In the genomic region with DNA sequence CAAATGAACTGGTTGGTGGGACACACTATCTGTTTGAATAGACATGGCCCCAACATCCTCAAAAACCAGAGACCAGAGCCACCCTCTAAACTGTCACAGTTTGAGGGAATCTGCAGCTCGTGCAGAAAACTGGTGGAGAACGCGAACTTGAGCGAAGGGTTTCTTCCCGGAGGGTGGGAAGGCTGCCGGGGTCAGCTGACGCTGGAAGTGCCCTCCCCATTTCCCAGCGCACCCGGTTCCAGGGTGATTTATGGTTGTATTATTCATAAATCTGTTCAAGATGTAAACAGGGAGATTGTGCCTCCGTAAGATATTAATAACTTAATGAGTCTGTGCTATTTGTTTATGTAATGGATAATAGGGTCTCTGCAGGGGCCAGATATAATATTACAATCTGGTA, we compare ENCODE assay signal across 23 cellular contexts.
"Had no signal": no experiment of that assay in that cellular context is flagged by ENCODE, and none has a peak within 500 bp of the region (broad histone marks: within the 10 kb centered on the region; RNA-seq: fewer than 3 reads in every experiment).

No MANE protein-coding gene starts in this region.

- H3K4me3 ChIP-seq: ovary, prostate gland, sigmoid colon, stomach, tibial nerve had no signal

- H3K4me1 ChIP-seq: prostate gland, tibial nerve had no signal

- H3K27ac ChIP-seq: ovary, prostate gland, sigmoid colon, stomach, tibial nerve had no signal

- H3K9me3 ChIP-seq: ovary, prostate gland, sigmoid colon, stomach, tibial nerve had no signal

- H3K36me3 ChIP-seq: ovary, prostate gland, sigmoid colon, stomach, tibial nerve had no signal

- DNase-seq: activated B cell treated with CpG ODN at 0.5 μM for 24 hours; activated CD8-positive, alpha-beta memory T cell treated with anti-CD3 and anti-CD28 coated beads, Interleukin-2, amount 10 ng/mL, durations not matched to agents 7 days and 5 days; activated CD8-positive, alpha-beta T cell treated with anti-CD3 and anti-CD28 coated beads, Interleukin-2, amount 10 ng/mL, durations not matched to agents 7 days and 5 days; activated gamma-delta T cell; activated naive CD4-positive, alpha-beta T cell treated with anti-CD3 and anti-CD28 coated beads, Interleukin-2, amount 10 ng/mL, durations not matched to agents 7 days and 5 days; activated naive CD8-positive, alpha-beta T cell treated with anti-CD3 and anti-CD28 coated beads, Interleukin-2, amount 10 ng/mL, durations not matched to agents 7 days and 5 days; amygdala; central memory CD4-positive, alpha-beta T cell; foreskin fibroblast; hippocampal formation; left colon; mammary epithelial cell; retina; sigmoid colon; small intestine; stimulated activated CD4-positive, alpha-beta T cell treated with anti-CD3 and anti-CD28 coated beads, Interleukin-1b, Interleukin-23, amount 100 ng/mL, for 48 hours; stimulated activated CD4-positive, alpha-beta T cell treated with anti-CD3 and anti-CD28 coated beads, Interleukin-4, amount 100 ng/mL, for 4 hours; stimulated activated CD8-positive, alpha-beta memory T cell treated with anti-CD3 and anti-CD28 coated beads, Interleukin-4, amount 100 ng/mL, for 48 hours; stomach; T-cell had no signal

- H3K27me3 ChIP-seq: ovary, tibial nerve had no signal
